ENCODE assay signal across 2 cellular contexts in the genomic region with DNA sequence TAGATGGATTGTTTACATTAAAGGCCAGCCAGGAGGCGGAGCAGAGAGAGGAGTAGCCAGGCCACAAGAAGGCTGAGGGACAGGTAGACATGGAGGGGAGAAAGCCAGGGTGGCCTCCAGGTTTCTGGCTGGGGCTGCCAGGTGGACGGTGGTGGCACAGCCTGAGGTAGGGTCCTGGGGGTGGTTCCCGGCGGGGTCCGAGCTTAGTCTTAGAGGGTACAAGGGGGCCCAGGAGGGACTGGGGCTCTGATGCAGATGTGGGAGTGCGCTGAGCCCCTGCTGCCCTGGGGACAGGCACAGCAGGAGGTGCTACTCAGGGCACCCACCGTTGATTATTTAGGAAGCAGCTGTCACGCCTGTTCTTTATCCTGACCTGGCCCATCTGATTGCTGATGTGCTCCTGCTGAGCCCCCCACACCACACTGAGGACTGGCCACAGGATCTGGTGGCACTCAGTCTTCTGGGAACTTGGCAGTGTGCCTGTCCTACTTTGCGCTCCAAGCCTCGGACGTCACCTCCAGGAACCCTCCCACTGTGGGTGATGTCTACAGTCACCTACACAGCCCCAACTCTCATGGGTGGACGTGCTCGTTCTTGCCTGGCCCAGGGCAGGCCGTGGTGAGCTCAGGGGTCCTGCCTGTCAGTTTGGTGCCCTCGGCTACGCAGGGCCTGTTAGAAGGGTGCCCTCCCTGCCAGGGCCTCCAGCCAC.
TF ChIP-seq lines count a peak whose summit lies in the region.

No MANE protein-coding gene starts in this region.

TF ChIP-seq in IMR-90, 13 proteins besides CTCF, POLR2A, EP300 and RAD21:
- TF ChIP-seq MAFK (IDR thresholded peaks at IDR 0.05; ENCODE audit: low read depth, low read length) = no peak
- no peak for TF ChIP-seq NFE2L2 (IDR thresholded peaks at IDR 0.05; ENCODE audit: low read depth, low read length)
- TF ChIP-seq, protein P1, sequence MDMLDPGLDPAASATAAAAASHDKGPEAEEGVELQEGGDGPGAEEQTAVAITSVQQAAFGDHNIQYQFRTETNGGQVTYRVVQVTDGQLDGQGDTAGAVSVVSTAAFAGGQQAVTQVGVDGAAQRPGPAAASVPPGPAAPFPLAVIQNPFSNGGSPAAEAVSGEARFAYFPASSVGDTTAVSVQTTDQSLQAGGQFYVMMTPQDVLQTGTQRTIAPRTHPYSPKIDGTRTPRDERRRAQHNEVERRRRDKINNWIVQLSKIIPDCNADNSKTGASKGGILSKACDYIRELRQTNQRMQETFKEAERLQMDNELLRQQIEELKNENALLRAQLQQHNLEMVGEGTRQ (IDR thresholded peaks at IDR 0.05; ENCODE audit: low read depth, low read length) = no peak
- no peak for TF ChIP-seq MXI1 (IDR thresholded peaks at IDR 0.05; ENCODE audit: borderline replicate concordance, low read depth, low read length)
- no peak for TF ChIP-seq RCOR1 (IDR thresholded peaks at IDR 0.05; ENCODE audit: insufficient replicate concordance, low read length)
- TF ChIP-seq BHLHE40 (IDR thresholded peaks at IDR 0.05; ENCODE audit: low read depth, low read length) = no peak
- no peak for TF ChIP-seq RFX5 (IDR thresholded peaks at IDR 0.05; ENCODE audit: low read depth, low read length)
- TF ChIP-seq MAZ (IDR thresholded peaks at IDR 0.05; ENCODE audit: borderline replicate concordance, low read depth, low read length) = no peak
- TF ChIP-seq SMC3 (IDR thresholded peaks at IDR 0.05; ENCODE audit: low read depth, low read length) = no peak
- TF ChIP-seq CHD1 (IDR thresholded peaks at IDR 0.05; ENCODE audit: low read depth, low read length) = no peak
- no peak for TF ChIP-seq CEBPB (IDR thresholded peaks at IDR 0.05; ENCODE audit: low read depth, low read length)
- TF ChIP-seq, protein P2, sequence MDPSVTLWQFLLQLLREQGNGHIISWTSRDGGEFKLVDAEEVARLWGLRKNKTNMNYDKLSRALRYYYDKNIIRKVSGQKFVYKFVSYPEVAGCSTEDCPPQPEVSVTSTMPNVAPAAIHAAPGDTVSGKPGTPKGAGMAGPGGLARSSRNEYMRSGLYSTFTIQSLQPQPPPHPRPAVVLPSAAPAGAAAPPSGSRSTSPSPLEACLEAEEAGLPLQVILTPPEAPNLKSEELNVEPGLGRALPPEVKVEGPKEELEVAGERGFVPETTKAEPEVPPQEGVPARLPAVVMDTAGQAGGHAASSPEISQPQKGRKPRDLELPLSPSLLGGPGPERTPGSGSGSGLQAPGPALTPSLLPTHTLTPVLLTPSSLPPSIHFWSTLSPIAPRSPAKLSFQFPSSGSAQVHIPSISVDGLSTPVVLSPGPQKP (IDR thresholded peaks at IDR 0.05; ENCODE audit: borderline replicate concordance, low read depth, low read length) = no peak
- TF ChIP-seq FOS (IDR thresholded peaks at IDR 0.05; ENCODE audit: low read depth, low read length) = no peak

TF ChIP-seq in H1, 55 proteins besides CTCF, POLR2A, EP300 and RAD21:
- TF ChIP-seq EZH2 (IDR thresholded peaks at IDR 0.05; ENCODE audit: low read depth, low read length, severe bottlenecking) (no peak), CEBPB (IDR thresholded peaks at IDR 0.05; ENCODE audit: low read depth, low read length) (no peak), ASH2L (IDR thresholded peaks at IDR 0.05; ENCODE audit: low read length) (no peak)
